1 cellular context compared by ENCODE assay signal in genomic region chr16:4970010-4970409, GRCh38.
TF ChIP-seq lines count a peak whose summit lies in the region.

No MANE protein-coding gene starts in this region.

TF ChIP-seq in IMR-90, 13 proteins besides CTCF, POLR2A, EP300 and RAD21:
- TF ChIP-seq FOS (IDR thresholded peaks at IDR 0.05; ENCODE audit: low read depth, low read length) (no peak), ELK1 (IDR thresholded peaks at IDR 0.05; ENCODE audit: borderline replicate concordance, low read depth, low read length) (no peak), RCOR1 (IDR thresholded peaks at IDR 0.05; ENCODE audit: insufficient replicate concordance, low read length) (no peak), USF2 (IDR thresholded peaks at IDR 0.05; ENCODE audit: low read depth, low read length) (no peak), CEBPB (IDR thresholded peaks at IDR 0.05; ENCODE audit: low read depth, low read length) (no peak), MAZ (IDR thresholded peaks at IDR 0.05; ENCODE audit: borderline replicate concordance, low read depth, low read length) (no peak), RFX5 (IDR thresholded peaks at IDR 0.05; ENCODE audit: low read depth, low read length) (no peak), SMC3 (IDR thresholded peaks at IDR 0.05; ENCODE audit: low read depth, low read length) (no peak), MAFK (IDR thresholded peaks at IDR 0.05; ENCODE audit: low read depth, low read length) (no peak)
